ENCODE assay signal across 30 cellular contexts in the genomic region with DNA sequence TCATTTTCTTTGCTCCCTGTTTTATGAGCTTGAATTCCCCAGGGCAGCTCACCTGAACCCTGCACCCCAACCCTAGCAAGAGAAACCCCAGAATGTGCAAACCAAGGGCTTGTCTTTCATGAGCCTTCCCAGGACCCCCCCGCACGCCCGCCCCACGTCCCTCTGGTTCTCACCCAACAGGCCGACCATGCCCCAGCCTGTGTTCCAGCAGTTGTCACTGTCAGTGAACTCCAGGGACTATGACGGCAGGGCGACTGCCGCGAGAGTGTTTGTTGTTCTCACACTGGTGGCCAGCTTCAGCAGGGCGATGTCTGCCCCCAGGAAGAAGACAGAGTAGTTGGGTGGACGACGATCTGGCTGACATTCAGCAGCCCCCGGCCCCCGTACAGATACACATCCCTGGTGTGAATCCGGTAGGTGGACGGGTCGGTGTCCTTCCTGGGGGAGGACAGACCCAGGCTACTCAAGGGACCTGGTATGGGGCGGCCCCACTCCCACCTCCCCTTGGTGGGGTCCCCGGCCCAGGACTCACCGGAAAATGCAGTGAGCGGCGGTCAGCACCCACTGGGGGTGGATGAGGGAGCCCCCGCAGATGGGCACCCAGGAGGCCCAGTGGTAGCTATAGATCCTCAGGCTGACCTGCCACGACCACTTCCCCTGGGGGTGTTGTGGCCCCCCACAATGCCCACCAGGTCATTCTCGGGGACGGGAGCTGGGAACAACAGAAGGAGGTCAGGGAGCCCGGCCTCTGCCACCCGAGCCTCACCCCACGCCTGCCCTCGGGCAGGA. TPM values are rescaled to one million over a fixed set of nuclear protein-coding genes. Genes with fewer than 3 reads are reported as not detected.
"Had no signal": no experiment of that assay in that cellular context is flagged by ENCODE, and none has a peak within 500 bp of the region (broad histone marks: within the 10 kb centered on the region; RNA-seq: fewer than 3 reads in every experiment).

No MANE protein-coding gene starts in this region.

- H3K4me1 ChIP-seq: foreskin keratinocyte, left lung had no signal

- H3K27ac Mint-ChIP-seq: activated CD4-positive, alpha-beta memory T cell treated with anti-CD3 and anti-CD28 coated beads for 36 hours; activated CD4-positive, alpha-beta T cell treated with anti-CD3 and anti-CD28 coated beads, Interleukin-2, amount 10 ng/mL, durations not matched to agents 24 days and 14 days; activated T-cell treated with anti-CD3 and anti-CD28 coated beads, Interleukin-2, amount 50 U/mL, for 24 hours; dendritic cell treated with granulocyte-macrophage colony-stimulating factor and Interleukin-4, amounts not matched to agents 40 ng/mL and 50 ng/mL, for 4 days; endodermal cell; stimulated activated naive CD8-positive, alpha-beta T cell treated with anti-CD3 and anti-CD28 coated beads, Interleukin-15, Interleukin-2, amounts not matched to agents 100 ng/mL and 50 ng/mL, for 24 hours; T-helper 17 cell had no signal

- H3K27me3 ChIP-seq: foreskin keratinocyte, right atrium auricular region, vagina had no signal

- H3K4me3 ChIP-seq: esophagus muscularis mucosa, heart right ventricle, left lung, lower lobe of right lung, right atrium auricular region, upper lobe of left lung, vagina had no signal

- H3K27ac ChIP-seq: esophagus muscularis mucosa, foreskin keratinocyte, heart right ventricle, left lung, lower lobe of right lung, right atrium auricular region, upper lobe of left lung, vagina, WERI-Rb-1 had no signal

- H3K9me3 Mint-ChIP-seq: activated CD4-positive, alpha-beta memory T cell treated with anti-CD3 and anti-CD28 coated beads for 36 hours; activated CD4-positive, alpha-beta T cell treated with anti-CD3 and anti-CD28 coated beads, Interleukin-2, amount 10 ng/mL, durations not matched to agents 24 days and 14 days; activated T-cell treated with anti-CD3 and anti-CD28 coated beads, Interleukin-2, amount 50 U/mL, for 24 hours; dendritic cell treated with granulocyte-macrophage colony-stimulating factor and Interleukin-4, amounts not matched to agents 40 ng/mL and 50 ng/mL, for 4 days; endodermal cell; stimulated activated naive CD8-positive, alpha-beta T cell treated with anti-CD3 and anti-CD28 coated beads, Interleukin-15, Interleukin-2, amounts not matched to agents 100 ng/mL and 50 ng/mL, for 24 hours had no signal

- H3K4me3 Mint-ChIP-seq: activated CD4-positive, alpha-beta memory T cell treated with anti-CD3 and anti-CD28 coated beads for 36 hours; activated CD4-positive, alpha-beta T cell treated with anti-CD3 and anti-CD28 coated beads, Interleukin-2, amount 10 ng/mL, durations not matched to agents 24 days and 14 days; activated T-cell treated with anti-CD3 and anti-CD28 coated beads, Interleukin-2, amount 50 U/mL, for 24 hours; dendritic cell treated with granulocyte-macrophage colony-stimulating factor and Interleukin-4, amounts not matched to agents 40 ng/mL and 50 ng/mL, for 4 days; endodermal cell; stimulated activated naive CD8-positive, alpha-beta T cell treated with anti-CD3 and anti-CD28 coated beads, Interleukin-15, Interleukin-2, amounts not matched to agents 100 ng/mL and 50 ng/mL, for 24 hours; T-helper 17 cell had no signal

- H3K9me3 ChIP-seq: esophagus muscularis mucosa, heart right ventricle, left lung, lower lobe of right lung, right atrium auricular region, upper lobe of left lung, vagina had no signal

- DNase-seq: activated CD4-positive, alpha-beta memory T cell treated with anti-CD3 and anti-CD28 coated beads for 36 hours; activated CD4-positive, alpha-beta T cell treated with anti-CD3 and anti-CD28 coated beads, Interleukin-2, amount 10 ng/mL, durations not matched to agents 24 days and 14 days; activated CD8-positive, alpha-beta memory T cell treated with anti-CD3 and anti-CD28 coated beads, Interleukin-2, amount 50 U/mL, for 48 hours; activated gamma-delta T cell; activated naive CD4-positive, alpha-beta T cell treated with anti-CD3 and anti-CD28 coated beads, Interleukin-2, amount 50 U/mL, for 16 hours; activated T-cell treated with anti-CD3 and anti-CD28 coated beads, Interleukin-2, amount 50 U/mL, for 24 hours; amniotic stem cell; caudate nucleus; endodermal cell; foreskin keratinocyte; heart right ventricle; left lung; lower lobe of right lung; mesenchymal stem cell; occipital lobe; stimulated activated CD4-positive, alpha-beta T cell treated with anti-CD3 and anti-CD28 coated beads, Interleukin-15, amount 100 ng/mL, for 24 hours; substantia nigra; T-helper 17 cell; T1000; WERI-Rb-1 had no signal

- ATAC-seq: activated CD4-positive, CD25-positive, alpha-beta regulatory T cell treated with anti-CD3 and anti-CD28 coated beads, Interleukin-2, amount 50 U/mL, for 24 hours; foreskin keratinocyte; heart right ventricle; left lung; lower lobe of right lung; T-helper 17 cell had no signal

- H3K4me1 Mint-ChIP-seq: activated CD4-positive, alpha-beta T cell treated with anti-CD3 and anti-CD28 coated beads, Interleukin-2, amount 10 ng/mL, durations not matched to agents 24 days and 14 days had no signal

- H3K36me3 ChIP-seq: esophagus muscularis mucosa, heart right ventricle, left lung, lower lobe of right lung, right atrium auricular region, upper lobe of left lung, vagina, WERI-Rb-1 had no signal

RNA-seq across cellular contexts. Expression of a gene that starts 20.1 kb away (rescaled TPM):
- total RNA-seq: activated CD4-positive, alpha-beta memory T cell treated with anti-CD3 and anti-CD28 coated beads for 36 hours; activated CD4-positive, alpha-beta T cell treated with anti-CD3 and anti-CD28 coated beads, Interleukin-2, amount 10 ng/mL, durations not matched to agents 24 days and 14 days; endodermal cell; foreskin keratinocyte; glomerular endothelial cell; occipital lobe; pulmonary artery endothelial cell; T-helper 17 cell had no signal
- polyA plus RNA-seq: foreskin keratinocyte, neural cell had no signal

RNA-seq across cellular contexts. Expression of a gene that starts 35.5 kb away (rescaled TPM):
- total RNA-seq: activated CD4-positive, alpha-beta memory T cell treated with anti-CD3 and anti-CD28 coated beads for 36 hours; activated CD4-positive, alpha-beta T cell treated with anti-CD3 and anti-CD28 coated beads, Interleukin-2, amount 10 ng/mL, durations not matched to agents 24 days and 14 days; endodermal cell; foreskin keratinocyte; glomerular endothelial cell; occipital lobe; pulmonary artery endothelial cell; T-helper 17 cell had no signal
- polyA plus RNA-seq: foreskin keratinocyte, neural cell had no signal

RNA-seq across cellular contexts. Expression of a gene that starts 46.0 kb away (rescaled TPM):
- total RNA-seq: activated CD4-positive, alpha-beta memory T cell treated with anti-CD3 and anti-CD28 coated beads for 36 hours; activated CD4-positive, alpha-beta T cell treated with anti-CD3 and anti-CD28 coated beads, Interleukin-2, amount 10 ng/mL, durations not matched to agents 24 days and 14 days; endodermal cell; foreskin keratinocyte; glomerular endothelial cell; occipital lobe; pulmonary artery endothelial cell; T-helper 17 cell had no signal
- polyA plus RNA-seq: foreskin keratinocyte, neural cell had no signal

RNA-seq across cellular contexts. Expression of a gene that starts 50.9 kb away (rescaled TPM):
- total RNA-seq: activated CD4-positive, alpha-beta memory T cell treated with anti-CD3 and anti-CD28 coated beads for 36 hours; activated CD4-positive, alpha-beta T cell treated with anti-CD3 and anti-CD28 coated beads, Interleukin-2, amount 10 ng/mL, durations not matched to agents 24 days and 14 days; endodermal cell; foreskin keratinocyte; glomerular endothelial cell; occipital lobe; pulmonary artery endothelial cell; right atrium auricular region; T-helper 17 cell; vagina had no signal
- polyA plus RNA-seq: foreskin keratinocyte, neural cell had no signal
